7 cellular contexts compared by ENCODE assay signal in the genomic region with DNA sequence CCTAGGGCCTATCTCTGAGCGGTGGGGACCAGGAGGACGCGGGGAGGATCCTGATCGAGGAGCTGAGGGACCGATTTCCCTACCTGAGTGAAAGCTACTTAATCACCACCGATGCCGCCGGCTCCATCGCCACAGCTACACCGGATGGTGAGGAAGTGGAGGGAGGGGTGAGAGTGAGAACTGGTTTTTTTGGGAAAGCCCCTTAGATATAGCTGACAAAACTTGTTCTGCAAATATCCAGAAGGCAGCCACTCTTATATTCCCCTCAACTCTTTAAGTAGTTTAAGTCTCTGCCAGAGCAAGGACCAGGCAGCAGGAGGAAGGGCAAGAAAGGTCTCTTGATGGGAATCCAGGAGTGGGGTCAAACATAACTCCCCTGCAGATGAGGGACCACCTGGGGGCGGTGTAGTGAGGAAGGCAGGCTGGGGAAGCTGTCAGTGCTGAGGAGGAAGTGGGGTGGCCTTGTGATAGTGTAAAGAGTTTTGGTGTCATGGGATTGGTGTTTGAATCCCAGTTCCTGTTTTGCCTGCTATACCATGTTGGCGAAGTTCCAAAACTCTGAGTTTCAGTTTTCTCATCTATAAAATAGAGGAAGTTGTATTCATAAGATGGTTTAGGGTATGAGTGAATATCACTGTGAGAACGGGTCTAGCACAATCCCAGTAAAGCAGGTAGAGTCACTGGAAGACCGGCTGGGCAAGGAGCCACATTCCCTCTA. TPM values are rescaled to one million over a fixed set of nuclear protein-coding genes. Genes with fewer than 3 reads are reported as not detected.
DNase-seq lines count a peak whose midpoint lies in the region; ATAC-seq, FAIRE-seq and TF ChIP-seq lines count a peak whose summit lies in the region.

No MANE protein-coding gene starts in this region.

- no peak for TF ChIP-seq CTCF in WTC11 (IDR thresholded peaks at IDR 0.05)

- no peak overlapping the region for H3K4me3 Mint-ChIP-seq in WTC11

- H3K27me3 Mint-ChIP-seq in WTC11 (ENCODE audit: low read depth) = no peaks in the 10 kb centered on the region

- H3K9me3 Mint-ChIP-seq in WTC11 = no peaks in the 10 kb centered on the region

- peak overlapping the region; percentile 81; the same call in 1 of the 2 replicates for H3K27ac Mint-ChIP-seq in WTC11

- ATAC-seq in HG03342 (IDR thresholded peaks at IDR 0.05; ENCODE audit: unreplicated experiment) (peak; percentile 37), WTC11 (no peak)

- POLR2A ChIA-PET in WTC11 (lab: Charles Lee) = no interaction called here

- CTCF ChIA-PET in WTC11 (lab: Charles Lee) = interaction anchor here (0.8 to 6.8 kb wide), 6 partner anchors 10 to 114 kb away, joined by 3 to 56 read pairs (median 32); no protein-coding TSS in a partner anchor

- peaks cover 32% of the 10 kb centered on the region for H3K4me1 Mint-ChIP-seq in WTC11

- no peak for DNase-seq in GM19239 (ENCODE audit: insufficient read length, low spot score)
- peak; percentile 23 for DNase-seq in WTC11 (ENCODE audit: low spot score)
- DNase-seq in dermis blood vessel endothelial cell = peak; percentile 66
- peak; percentile 30 to 40 for DNase-seq in stimulated activated CD4-positive, alpha-beta T cell treated with anti-CD3 and anti-CD28 coated beads, Interleukin-15, amount 100 ng/mL, for 1 hour (ENCODE audit: low read depth in 1 of 2, low spot score in 1 of 2)
- DNase-seq in HCEC 1CT = no peak
- no peak for DNase-seq in cerebellum (ENCODE audit: low spot score)

- FAIRE-seq in GM19239 (lab: Jason Lieb, UNC) = peak; percentile 91

- peaks cover 34% of the 10 kb centered on the region for H3K36me3 Mint-ChIP-seq in WTC11

TF ChIP-seq in WTC11, 78 proteins besides CTCF, POLR2A, EP300 and RAD21 (continues in another document):
- TF ChIP-seq ATF2 (CRISPR knock-in tag; IDR thresholded peaks at IDR 0.05; ENCODE audit: borderline replicate concordance, low read depth) (no peak), MXD4 (CRISPR knock-in tag; IDR thresholded peaks at IDR 0.05; ENCODE audit: borderline replicate concordance) (no peak), FOXP1 (CRISPR knock-in tag; IDR thresholded peaks at IDR 0.05; ENCODE audit: borderline replicate concordance) (no peak), HMGA2 (CRISPR knock-in tag; IDR thresholded peaks at IDR 0.05) (no peak), E2F5 (CRISPR knock-in tag; IDR thresholded peaks at IDR 0.05) (no peak), MAX (CRISPR knock-in tag; IDR thresholded peaks at IDR 0.05) (no peak), SP1 (CRISPR knock-in tag; conservative IDR thresholded peaks at IDR 0.05) (no peak), ZNF512 (CRISPR knock-in tag; IDR thresholded peaks at IDR 0.05; ENCODE audit: borderline replicate concordance) (no peak), SMAD4 (CRISPR knock-in tag; IDR thresholded peaks at IDR 0.05) (no peak), USF1 (CRISPR knock-in tag; IDR thresholded peaks at IDR 0.05) (no peak), ZNF121 (CRISPR knock-in tag; IDR thresholded peaks at IDR 0.05) (no peak), ZNF317 (CRISPR knock-in tag; IDR thresholded peaks at IDR 0.05; ENCODE audit: borderline replicate concordance, low read depth) (no peak)
- TF ChIP-seq, protein P1, sequence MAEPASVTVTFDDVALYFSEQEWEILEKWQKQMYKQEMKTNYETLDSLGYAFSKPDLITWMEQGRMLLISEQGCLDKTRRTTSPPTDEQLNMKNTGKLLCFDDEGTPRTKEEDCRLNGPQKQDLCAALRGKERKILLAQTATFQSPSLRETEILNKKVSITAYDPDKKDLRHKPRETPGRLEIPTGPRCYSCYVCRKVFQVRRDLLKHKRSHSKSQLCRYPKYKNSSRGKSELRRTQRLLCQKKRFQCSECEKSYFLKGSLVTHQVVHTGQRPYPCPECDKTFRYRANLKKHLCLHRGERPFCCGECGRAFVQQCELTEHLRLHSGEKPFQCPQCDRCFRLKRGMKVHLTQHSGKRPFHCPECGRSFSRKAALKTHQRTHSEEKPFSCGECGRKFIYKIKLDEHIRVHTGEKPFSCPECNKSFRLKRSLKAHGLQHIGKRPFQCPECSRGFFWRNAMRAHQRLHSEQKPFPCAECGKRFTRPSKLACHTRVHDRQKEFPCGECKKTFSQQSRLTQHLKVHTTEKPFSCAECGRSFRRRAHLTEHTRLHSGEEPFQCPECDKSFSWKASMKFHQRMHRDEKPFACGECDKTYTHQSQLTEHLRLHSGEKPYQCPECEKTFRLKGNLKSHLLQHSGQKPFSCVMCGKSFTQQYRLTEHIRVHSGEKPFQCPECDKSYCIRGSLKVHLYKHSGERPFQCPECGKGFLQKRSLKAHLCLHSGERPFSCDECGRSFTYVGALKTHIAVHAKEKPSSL (CRISPR knock-in tag; conservative IDR thresholded peaks at IDR 0.05) = no peak
- TF ChIP-seq, protein P2, sequence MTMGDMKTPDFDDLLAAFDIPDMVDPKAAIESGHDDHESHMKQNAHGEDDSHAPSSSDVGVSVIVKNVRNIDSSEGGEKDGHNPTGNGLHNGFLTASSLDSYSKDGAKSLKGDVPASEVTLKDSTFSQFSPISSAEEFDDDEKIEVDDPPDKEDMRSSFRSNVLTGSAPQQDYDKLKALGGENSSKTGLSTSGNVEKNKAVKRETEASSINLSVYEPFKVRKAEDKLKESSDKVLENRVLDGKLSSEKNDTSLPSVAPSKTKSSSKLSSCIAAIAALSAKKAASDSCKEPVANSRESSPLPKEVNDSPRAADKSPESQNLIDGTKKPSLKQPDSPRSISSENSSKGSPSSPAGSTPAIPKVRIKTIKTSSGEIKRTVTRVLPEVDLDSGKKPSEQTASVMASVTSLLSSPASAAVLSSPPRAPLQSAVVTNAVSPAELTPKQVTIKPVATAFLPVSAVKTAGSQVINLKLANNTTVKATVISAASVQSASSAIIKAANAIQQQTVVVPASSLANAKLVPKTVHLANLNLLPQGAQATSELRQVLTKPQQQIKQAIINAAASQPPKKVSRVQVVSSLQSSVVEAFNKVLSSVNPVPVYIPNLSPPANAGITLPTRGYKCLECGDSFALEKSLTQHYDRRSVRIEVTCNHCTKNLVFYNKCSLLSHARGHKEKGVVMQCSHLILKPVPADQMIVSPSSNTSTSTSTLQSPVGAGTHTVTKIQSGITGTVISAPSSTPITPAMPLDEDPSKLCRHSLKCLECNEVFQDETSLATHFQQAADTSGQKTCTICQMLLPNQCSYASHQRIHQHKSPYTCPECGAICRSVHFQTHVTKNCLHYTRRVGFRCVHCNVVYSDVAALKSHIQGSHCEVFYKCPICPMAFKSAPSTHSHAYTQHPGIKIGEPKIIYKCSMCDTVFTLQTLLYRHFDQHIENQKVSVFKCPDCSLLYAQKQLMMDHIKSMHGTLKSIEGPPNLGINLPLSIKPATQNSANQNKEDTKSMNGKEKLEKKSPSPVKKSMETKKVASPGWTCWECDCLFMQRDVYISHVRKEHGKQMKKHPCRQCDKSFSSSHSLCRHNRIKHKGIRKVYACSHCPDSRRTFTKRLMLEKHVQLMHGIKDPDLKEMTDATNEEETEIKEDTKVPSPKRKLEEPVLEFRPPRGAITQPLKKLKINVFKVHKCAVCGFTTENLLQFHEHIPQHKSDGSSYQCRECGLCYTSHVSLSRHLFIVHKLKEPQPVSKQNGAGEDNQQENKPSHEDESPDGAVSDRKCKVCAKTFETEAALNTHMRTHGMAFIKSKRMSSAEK (CRISPR knock-in tag; IDR thresholded peaks at IDR 0.05; ENCODE audit: borderline replicate concordance) = no peak

RNA-seq across cellular contexts. Expression of gene NAGK, which starts 3.4 kb away (rescaled TPM):
- total RNA-seq in WTC11 (2021) (56.1 to 58.9 TPM (median 57.7 TPM) in 3 replicates), dermis blood vessel endothelial cell (46.5 and 61.1 TPM in 2 replicates), cerebellum (39.8 TPM)

RNA-seq across cellular contexts. Expression of gene MCEE, which starts 58.2 kb away (rescaled TPM):
- total RNA-seq in WTC11 (2021) = 17.2 to 19.1 TPM (median 18.7 TPM) in 3 replicates
- 9.7 and 14.0 TPM in 2 replicates for total RNA-seq in dermis blood vessel endothelial cell
- total RNA-seq in cerebellum = 12.0 TPM

RNA-seq across cellular contexts. Expression of gene MPHOSPH10, which starts 58.6 kb away (rescaled TPM):
- total RNA-seq in WTC11 (2021) (27.8 to 36.6 TPM (median 31.4 TPM) in 3 replicates), dermis blood vessel endothelial cell (17.4 and 18.9 TPM in 2 replicates), cerebellum (22.0 TPM)

Comparison
In these comparisons a context has a peak if more than half of its experiments do, and no peak if none do; other contexts are left out.
1. DNase-seq: peak in WTC11 (single experiment), dermis blood vessel endothelial cell (single experiment) and stimulated activated CD4-positive, alpha-beta T cell treated with anti-CD3 and anti-CD28 coated beads, Interleukin-15, amount 100 ng/mL, for 1 hour (2 of 2); none in GM19239 (single experiment), HCEC 1CT (single experiment) and cerebellum (single experiment).